Comparison of ENCODE assay signal across 1 cellular context in genomic region chr22:43187171-43188099, GRCh38.
TF ChIP-seq lines count a peak whose summit lies in the region.

No MANE protein-coding gene starts in this region.

TF ChIP-seq in K562, 482 proteins besides CTCF, POLR2A, EP300 and RAD21 (continues in another document):
- peak; percentile 90; the same call in 1 of the 2 replicates for TF ChIP-seq ESRRA (IDR thresholded peaks at IDR 0.05; ENCODE audit: borderline replicate concordance, low read depth)
- TF ChIP-seq RERE (CRISPR knock-in tag; IDR thresholded peaks at IDR 0.05; ENCODE audit: borderline replicate concordance): no peak
- TF ChIP-seq JUND (IDR thresholded peaks at IDR 0.05; ENCODE audit: borderline replicate concordance, low read depth, low read length): 0 out of 2 replicates have a peak, but pooled peaks have one; percentile 38
- no peak for TF ChIP-seq JUND (tag; IDR thresholded peaks at IDR 0.05; ENCODE audit: borderline replicate concordance, low read depth, low read length)
- peak; percentile 76 for TF ChIP-seq ETV1 (tag; conservative IDR thresholded peaks at IDR 0.05; ENCODE audit: low read depth)
- TF ChIP-seq MEIS2 (IDR thresholded peaks at IDR 0.05; ENCODE audit: partially characterized antibody): peak; percentile 74
- no peak for TF ChIP-seq ILK (tag; IDR thresholded peaks at IDR 0.05; ENCODE audit: borderline replicate concordance, low read depth)
- TF ChIP-seq CREM (IDR thresholded peaks at IDR 0.05; ENCODE audit: low read depth): peak; percentile 74
- peak; percentile 88 for TF ChIP-seq PHF20 (IDR thresholded peaks at IDR 0.05; ENCODE audit: partially characterized antibody)
- peak; percentile 81 for TF ChIP-seq EP400 (IDR thresholded peaks at IDR 0.05)
- TF ChIP-seq PML (IDR thresholded peaks at IDR 0.05; ENCODE audit: low read length): peak; percentile 48; the same call in 1 of the 2 replicates
- TF ChIP-seq ARNT (IDR thresholded peaks at IDR 0.05): no peak
- no peak for TF ChIP-seq IRF2 (CRISPR knock-in tag; IDR thresholded peaks at IDR 0.05)
- TF ChIP-seq NFE2 (IDR thresholded peaks at IDR 0.05; ENCODE audit: low read depth): no peak
- 0 out of 2 replicates have a peak, but pooled peaks have one; percentile 32 for TF ChIP-seq ZZZ3 (IDR thresholded peaks at IDR 0.05)
- peak; percentile 89 for TF ChIP-seq ZFX (CRISPR knock-in tag; IDR thresholded peaks at IDR 0.05)
- peak; percentile 91 to 93 for TF ChIP-seq NRF1 (conservative IDR thresholded peaks at IDR 0.05 in 1 of 2, IDR thresholded peaks at IDR 0.05 in 1 of 2)
- peak; percentile 88 for TF ChIP-seq GABPB1 (CRISPR knock-in tag; IDR thresholded peaks at IDR 0.05)
- TF ChIP-seq ZNF592 (IDR thresholded peaks at IDR 0.05): peak; percentile 53; the same call in 1 of the 2 replicates
- peak; percentile 52; the same call in 1 of the 2 replicates for TF ChIP-seq ETV5 (CRISPR knock-in tag; IDR thresholded peaks at IDR 0.05; ENCODE audit: low read depth)
- peak; percentile 67; the same call in 1 of the 2 replicates for TF ChIP-seq ETS1 (conservative IDR thresholded peaks at IDR 0.05; ENCODE audit: control insufficient read depth, low read depth, low read length)
- peak; percentile 71 for TF ChIP-seq ZBTB2 (IDR thresholded peaks at IDR 0.05)
- TF ChIP-seq ARID1B (IDR thresholded peaks at IDR 0.05): 0 out of 2 replicates have a peak, but pooled peaks have one; percentile 15
- 0 out of 2 replicates have a peak, but pooled peaks have one; percentile 7 for TF ChIP-seq NCOR1 (IDR thresholded peaks at IDR 0.05)
- TF ChIP-seq TCF3 (CRISPR knock-in tag; IDR thresholded peaks at IDR 0.05): no peak
- peak; percentile 40; the same call in 1 of the 2 replicates for TF ChIP-seq SOX6 (IDR thresholded peaks at IDR 0.05)
- TF ChIP-seq L3MBTL2 (IDR thresholded peaks at IDR 0.05): peak; percentile 70
- TF ChIP-seq XRCC5 (IDR thresholded peaks at IDR 0.05; ENCODE audit: low read depth, low read length): peak; percentile 68
- TF ChIP-seq TRIM24 (IDR thresholded peaks at IDR 0.05): peak in 1 of 2 experiments; percentile 80; a peak in 2 of 4 replicates
- TF ChIP-seq ATF7 (IDR thresholded peaks at IDR 0.05): peak; percentile 76
- peak; percentile 41; the same call in 1 of the 2 replicates for TF ChIP-seq NCOA6 (IDR thresholded peaks at IDR 0.05)
- peak; percentile 66 for TF ChIP-seq HNRNPLL (IDR thresholded peaks at IDR 0.05; ENCODE audit: low read depth, low read length, poor library complexity, severe bottlenecking)
- 0 out of 2 replicates have a peak, but pooled peaks have one; percentile 44 for TF ChIP-seq GTF2F1 (IDR thresholded peaks at IDR 0.05; ENCODE audit: low read depth, low read length)
- no peak for TF ChIP-seq ELK3 (CRISPR knock-in tag; IDR thresholded peaks at IDR 0.05)
- TF ChIP-seq KHSRP (IDR thresholded peaks at IDR 0.05): no peak
- TF ChIP-seq BCLAF1 (IDR thresholded peaks at IDR 0.05; ENCODE audit: borderline replicate concordance in 1 of 2, control insufficient read depth in 1 of 2, low read depth in 2 of 2, low read length in 1 of 2): 0 out of 4 replicates have a peak, but pooled peaks of 1 of the 2 experiments have one; percentile 64
- peak in 1 of 2 experiments; percentile 36; a peak in 1 of 4 replicates for TF ChIP-seq CSDE1 (IDR thresholded peaks at IDR 0.05)
- TF ChIP-seq SIX5 (IDR thresholded peaks at IDR 0.05; ENCODE audit: borderline replicate concordance in 1 of 2, insufficient read depth in 1 of 2, low read depth in 1 of 2, low read length in 2 of 2): no peak
- TF ChIP-seq SMC3 (conservative IDR thresholded peaks at IDR 0.05; ENCODE audit: insufficient read depth, low read depth, low read length): peak; percentile 35; the same call in 1 of the 2 replicates
- no peak for TF ChIP-seq E2F1 (CRISPR knock-in tag; IDR thresholded peaks at IDR 0.05)
- peak; percentile 21 to 55; a peak in 1 of 4 replicates for TF ChIP-seq NONO (IDR thresholded peaks at IDR 0.05; ENCODE audit: low read depth in 2 of 2, low read length in 1 of 2)
- peak; percentile 92 for TF ChIP-seq POLR2G (IDR thresholded peaks at IDR 0.05; ENCODE audit: low read depth, low read length)
- peak in 1 of 2 experiments; percentile 51; a peak in 1 of 4 replicates for TF ChIP-seq SRF (CRISPR knock-in tag; IDR thresholded peaks at IDR 0.05)
- peak; percentile 63 for TF ChIP-seq MNT (conservative IDR thresholded peaks at IDR 0.05)
